Comparison of ENCODE assay signal across 26 cellular contexts in the genomic region with DNA sequence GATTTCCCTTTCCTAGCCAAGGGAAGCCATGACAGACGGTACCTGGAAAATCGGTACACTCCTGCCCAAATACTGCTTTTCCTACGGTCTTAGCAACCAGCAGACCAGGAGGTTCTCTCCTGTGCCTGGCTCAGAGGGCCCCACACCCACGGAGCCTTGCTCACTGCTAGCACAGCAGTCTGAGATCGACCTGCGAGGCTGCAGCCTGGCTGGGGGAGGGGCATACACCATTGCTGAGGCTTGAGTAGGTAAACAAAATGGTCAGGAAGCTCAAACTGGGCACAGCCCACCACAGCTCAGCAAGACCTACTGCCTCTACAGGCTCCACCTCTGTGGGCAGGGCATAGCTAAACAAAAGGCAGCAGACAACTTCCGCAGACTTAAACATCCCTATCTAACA. TPM values are rescaled to one million over a fixed set of nuclear protein-coding genes. Genes with fewer than 3 reads are reported as not detected.
"Had no signal": no experiment of that assay in that cellular context is flagged by ENCODE, and none has a peak within 500 bp of the region (broad histone marks: within the 10 kb centered on the region; RNA-seq: fewer than 3 reads in every experiment).

No MANE protein-coding gene starts in this region.

- ATAC-seq: activated CD8-positive, alpha-beta memory T cell treated with anti-CD3 and anti-CD28 coated beads, Interleukin-2, amount 10 ng/mL, durations not matched to agents 7 days and 5 days; K562 had no signal

- H3K4me2 ChIP-seq: PC-9 had no signal

- H3K27ac Mint-ChIP-seq: activated CD8-positive, alpha-beta memory T cell treated with anti-CD3 and anti-CD28 coated beads, Interleukin-2, amount 10 ng/mL, durations not matched to agents 7 days and 5 days; activated naive CD4-positive, alpha-beta T cell treated with anti-CD3 and anti-CD28 coated beads, Interleukin-2, amount 50 U/mL, for 24 hours; activated T-cell treated with anti-CD3 and anti-CD28 coated beads, Interleukin-2, amount 50 U/mL, for 24 hours; activated T-helper 1 cell treated with anti-CD3 and anti-CD28 coated beads, Interleukin-12 subunit alpha, Interleukin-12 subunit beta, Interleukin-2, Interleukin-4 antibody, amounts not matched to agents 30 ng/mL and 10 ng/mL and 1 ng/mL, durations not matched to agents 14 hours and 24 hours and 36 hours; T-helper 1 cell treated with Interleukin-12 subunit alpha and Interleukin-12 subunit beta and Interleukin-4 antibody, amounts not matched to agents 30 μg/mL and 1 μg/mL, for 36 hours had no signal

- H2AFZ ChIP-seq: PC-9 had no signal

- H3K27ac ChIP-seq: breast epithelium, PC-9 had no signal

- FAIRE-seq: K562 had no signal

- H3K9me3 Mint-ChIP-seq: activated naive CD4-positive, alpha-beta T cell treated with anti-CD3 and anti-CD28 coated beads, Interleukin-2, amount 50 U/mL, for 24 hours; activated T-cell treated with anti-CD3 and anti-CD28 coated beads, Interleukin-2, amount 50 U/mL, for 24 hours had no signal

- H3K4me1 Mint-ChIP-seq: activated CD8-positive, alpha-beta memory T cell treated with anti-CD3 and anti-CD28 coated beads, Interleukin-2, amount 10 ng/mL, durations not matched to agents 7 days and 5 days; activated naive CD4-positive, alpha-beta T cell treated with anti-CD3 and anti-CD28 coated beads, Interleukin-2, amount 50 U/mL, for 24 hours had no signal

- H3K36me3 ChIP-seq: breast epithelium had no signal

- H3K4me3 Mint-ChIP-seq: activated CD8-positive, alpha-beta memory T cell treated with anti-CD3 and anti-CD28 coated beads, Interleukin-2, amount 10 ng/mL, durations not matched to agents 7 days and 5 days; activated naive CD4-positive, alpha-beta T cell treated with anti-CD3 and anti-CD28 coated beads, Interleukin-2, amount 50 U/mL, for 24 hours; activated T-cell treated with anti-CD3 and anti-CD28 coated beads, Interleukin-2, amount 50 U/mL, for 24 hours; activated T-helper 1 cell treated with anti-CD3 and anti-CD28 coated beads, Interleukin-12 subunit alpha, Interleukin-12 subunit beta, Interleukin-2, Interleukin-4 antibody, amounts not matched to agents 30 ng/mL and 10 ng/mL and 1 ng/mL, durations not matched to agents 14 hours and 24 hours and 36 hours; T-helper 1 cell treated with Interleukin-12 subunit alpha and Interleukin-12 subunit beta and Interleukin-4 antibody, amounts not matched to agents 30 μg/mL and 1 μg/mL, for 36 hours had no signal

- H3K4me1 ChIP-seq: breast epithelium had no signal

- DNase-seq: activated CD4-positive, alpha-beta T cell treated with anti-CD3 and anti-CD28 coated beads for 48 hours; activated CD4-positive, alpha-beta T cell treated with anti-CD3 and anti-CD28 coated beads, Interleukin-2, amount 50 U/mL, for 48 hours; activated CD4-positive, CD25-positive, alpha-beta regulatory T cell treated with anti-CD3 and anti-CD28 coated beads, Interleukin-2, amount 50 U/mL, for 72 hours; activated CD8-positive, alpha-beta memory T cell treated with anti-CD3 and anti-CD28 coated beads, Interleukin-2, amount 10 ng/mL, durations not matched to agents 7 days and 5 days; activated effector memory CD4-positive, alpha-beta T cell treated with Interleukin-2 at 50 U/mL for 16 hours; activated naive CD4-positive, alpha-beta T cell; activated T-cell treated with anti-CD3 and anti-CD28 coated beads, Interleukin-2, amount 50 U/mL, for 24 hours; caudate nucleus; Karpas-422; NCI-H1105 treated with DMSO at 0.1 percent for 48 hours; NCI-H1436 treated with DMSO at 0.1 percent for 48 hours; NCI-H187; NCI-H2081 treated with DMSO at 0.1 percent for 48 hours; NCI-H2171; NCI-H2227 treated with DMSO at 0.1 percent for 48 hours; NCI-H446 treated with DMSO at 0.1 percent for 48 hours; NCI-H524 treated with DMSO at 0.1 percent for 48 hours; PC-9; SHP77 treated with DMSO at 0.1 percent for 48 hours had no signal

- H3K9me3 ChIP-seq: breast epithelium had no signal

- H3K4me3 ChIP-seq: breast epithelium, K562, PC-9 had no signal

RNA-seq across cellular contexts. Expression of a gene that starts 6.8 kb away (rescaled TPM):
- total RNA-seq: activated CD8-positive, alpha-beta memory T cell treated with anti-CD3 and anti-CD28 coated beads, Interleukin-2, amount 10 ng/mL, durations not matched to agents 7 days and 5 days; activated T-helper 1 cell treated with anti-CD3 and anti-CD28 coated beads, Interleukin-12 subunit alpha, Interleukin-12 subunit beta, Interleukin-2, Interleukin-4 antibody, amounts not matched to agents 30 ng/mL and 10 ng/mL and 1 ng/mL, durations not matched to agents 14 hours and 24 hours and 36 hours; K562; PC-9; SK-MEL-5 had no signal
- polyA plus RNA-seq: aorta, K562 had no signal

RNA-seq across cellular contexts. Expression of a gene that starts 22.0 kb away (rescaled TPM):
- total RNA-seq: activated CD8-positive, alpha-beta memory T cell treated with anti-CD3 and anti-CD28 coated beads, Interleukin-2, amount 10 ng/mL, durations not matched to agents 7 days and 5 days; K562; PC-9; SK-MEL-5 had no signal
- polyA plus RNA-seq: aorta, K562 had no signal

RNA-seq across cellular contexts. Expression of a gene that starts 52.0 kb away (rescaled TPM):
- total RNA-seq: activated CD8-positive, alpha-beta memory T cell treated with anti-CD3 and anti-CD28 coated beads, Interleukin-2, amount 10 ng/mL, durations not matched to agents 7 days and 5 days; activated T-helper 1 cell treated with anti-CD3 and anti-CD28 coated beads, Interleukin-12 subunit alpha, Interleukin-12 subunit beta, Interleukin-2, Interleukin-4 antibody, amounts not matched to agents 30 ng/mL and 10 ng/mL and 1 ng/mL, durations not matched to agents 14 hours and 24 hours and 36 hours; aorta; breast epithelium; K562; PC-9; SK-MEL-5 had no signal
- polyA plus RNA-seq: aorta, K562 had no signal

RNA-seq across cellular contexts. Expression of a gene that starts 58.0 kb away (rescaled TPM):
- total RNA-seq: activated CD8-positive, alpha-beta memory T cell treated with anti-CD3 and anti-CD28 coated beads, Interleukin-2, amount 10 ng/mL, durations not matched to agents 7 days and 5 days; activated T-helper 1 cell treated with anti-CD3 and anti-CD28 coated beads, Interleukin-12 subunit alpha, Interleukin-12 subunit beta, Interleukin-2, Interleukin-4 antibody, amounts not matched to agents 30 ng/mL and 10 ng/mL and 1 ng/mL, durations not matched to agents 14 hours and 24 hours and 36 hours; K562; PC-9 had no signal
- polyA plus RNA-seq: K562 had no signal
